ENCODE assay signal across 8 cellular contexts in genomic region chr5:21919417-21920022, GRCh38.
A peak's percentile ranks its signal among the peaks of the same experiment; 100 is the strongest.
DNase-seq lines count a peak whose midpoint lies in the region; ATAC-seq and TF ChIP-seq lines count a peak whose summit lies in the region.

No MANE protein-coding gene starts in this region.

- H3K36me3 Mint-ChIP-seq in activated naive CD4-positive, alpha-beta T cell treated with anti-CD3 and anti-CD28 coated beads, Interleukin-2, amount 50 U/mL, for 72 hours, result no peaks in the 10 kb centered on the region

- H3K9me3 Mint-ChIP-seq in activated naive CD4-positive, alpha-beta T cell treated with anti-CD3 and anti-CD28 coated beads, Interleukin-2, amount 50 U/mL, for 72 hours, result peaks cover 12 to 13% of the 10 kb centered on the region in 2 donors

- DNase-seq in DMS114 treated with DMSO at 0.1 percent for 48 hours (lab: John Stamatoyannopoulos, UW; ENCODE audit: unreplicated experiment) (peak; percentile 64), NCI-H2227 treated with DMSO at 0.1 percent for 48 hours (lab: John Stamatoyannopoulos, UW) (peak; percentile 69), astrocyte of the cerebellum (ENCODE audit: low read depth) (peak; percentile 18), left lobe of liver (ENCODE audit: low spot score) (no peak)
- no peak for DNase-seq in activated naive CD4-positive, alpha-beta T cell treated with anti-CD3 and anti-CD28 coated beads, Interleukin-2, amount 50 U/mL, for 72 hours (ENCODE audit: low spot score in 2 of 2)
- DNase-seq in stimulated activated CD4-positive, alpha-beta T cell treated with anti-CD3 and anti-CD28 coated beads, Interleukin-2, amount 100 ng/mL, for 48 hours, result no peak

- no peak overlapping the region for H3K27ac Mint-ChIP-seq in activated naive CD4-positive, alpha-beta T cell treated with anti-CD3 and anti-CD28 coated beads, Interleukin-2, amount 50 U/mL, for 72 hours

- H3K4me3 ChIP-seq in astrocyte of the cerebellum (ENCODE audit: low read depth, low read length), result no peak overlapping the region

- TF ChIP-seq CTCF in astrocyte of the cerebellum (IDR thresholded peaks at IDR 0.05; ENCODE audit: low read depth, low read length, missing control alignments), result peak; percentile 75

- ATAC-seq in GM19397 (IDR thresholded peaks at IDR 0.05; ENCODE audit: unreplicated experiment), result peak; percentile 96
- peak; percentile 98 for ATAC-seq in HG03175 (IDR thresholded peaks at IDR 0.05; ENCODE audit: unreplicated experiment)
- peak; percentile 78 for ATAC-seq in left lobe of liver
- no peak for ATAC-seq in activated naive CD4-positive, alpha-beta T cell treated with anti-CD3 and anti-CD28 coated beads, Interleukin-2, amount 50 U/mL, for 72 hours

- in situ Hi-C loops in astrocyte of the cerebellum (cut with HindIII; ENCODE audit: low sequenced_read_pairs), result no loop called here

Comparison
In these comparisons a context has a peak if more than half of its experiments do, and no peak if none do; other contexts are left out.
1. DNase-seq: peak in DMS114 treated with DMSO at 0.1 percent for 48 hours (single experiment), NCI-H2227 treated with DMSO at 0.1 percent for 48 hours (single experiment) and astrocyte of the cerebellum (single experiment); none in left lobe of liver (single experiment), activated naive CD4-positive, alpha-beta T cell treated with anti-CD3 and anti-CD28 coated beads, Interleukin-2, amount 50 U/mL, for 72 hours (0 of 2) and stimulated activated CD4-positive, alpha-beta T cell treated with anti-CD3 and anti-CD28 coated beads, Interleukin-2, amount 100 ng/mL, for 48 hours (0 of 2).
2. ATAC-seq: peak in GM19397 (single experiment), HG03175 (single experiment) and left lobe of liver (single experiment); none in activated naive CD4-positive, alpha-beta T cell treated with anti-CD3 and anti-CD28 coated beads, Interleukin-2, amount 50 U/mL, for 72 hours (0 of 2).